In genomic region chr17:4593021-4593797, GRCh38 we compare ENCODE assay signal across 19 cellular contexts. TPM values are rescaled to one million over a fixed set of nuclear protein-coding genes. Genes with fewer than 3 reads are reported as not detected.
"Had no signal": no experiment of that assay in that cellular context is flagged by ENCODE, and none has a peak within 500 bp of the region (broad histone marks: within the 10 kb centered on the region; RNA-seq: fewer than 3 reads in every experiment).

No MANE protein-coding gene starts in this region.

- ATAC-seq: activated T-cell treated with anti-CD3 and anti-CD28 coated beads, Interleukin-2, amount 50 U/mL, for 72 hours; pancreas; stimulated activated memory B cell treated with anti-CD40 and anti-IgM and Interleukin-4, amounts not matched to agents 10 μg/mL and 1 μg/mL and 100 μg/mL, for 72 hours; T-cell had no signal

- H3K4me3 Mint-ChIP-seq: activated CD4-positive, alpha-beta T cell treated with anti-CD3 and anti-CD28 coated beads, Interleukin-2, amount 10 ng/mL, durations not matched to agents 7 days and 5 days; activated naive CD8-positive, alpha-beta T cell treated with anti-CD3 and anti-CD28 coated beads for 36 hours; activated T-cell treated with anti-CD3 and anti-CD28 coated beads, Interleukin-2, amount 50 U/mL, for 72 hours; dendritic cell treated with granulocyte-macrophage colony-stimulating factor and Interleukin-4, amounts not matched to agents 40 ng/mL and 50 ng/mL, for 4 days; memory B cell; nephron progenitor cell; stimulated activated memory B cell treated with anti-CD40 and anti-IgM and Interleukin-4, amounts not matched to agents 10 μg/mL and 1 μg/mL and 100 μg/mL, for 72 hours; T-cell had no signal

- DNase-seq: activated CD4-positive, alpha-beta T cell treated with anti-CD3 and anti-CD28 coated beads, Interleukin-2, amount 10 ng/mL, durations not matched to agents 7 days and 5 days; activated CD8-positive, alpha-beta memory T cell treated with anti-CD3 and anti-CD28 coated beads, Interleukin-2, amount 50 U/mL, for 48 hours; activated naive CD8-positive, alpha-beta T cell treated with anti-CD3 and anti-CD28 coated beads for 36 hours; activated T-cell treated with anti-CD3 and anti-CD28 coated beads, Interleukin-2, amount 50 U/mL, for 72 hours; anterior cingulate cortex; effector memory CD4-positive, alpha-beta T cell; heart left ventricle; nephron progenitor cell; stimulated activated CD4-positive, alpha-beta T cell treated with anti-CD3 and anti-CD28 coated beads, Interleukin-2, amount 100 ng/mL, for 48 hours; T-cell; T-helper 9 cell had no signal

- H3K9me3 Mint-ChIP-seq: activated CD4-positive, alpha-beta T cell treated with anti-CD3 and anti-CD28 coated beads, Interleukin-2, amount 10 ng/mL, durations not matched to agents 7 days and 5 days; activated naive CD8-positive, alpha-beta T cell treated with anti-CD3 and anti-CD28 coated beads for 36 hours; activated T-cell treated with anti-CD3 and anti-CD28 coated beads, Interleukin-2, amount 50 U/mL, for 72 hours; dendritic cell treated with granulocyte-macrophage colony-stimulating factor and Interleukin-4, amounts not matched to agents 40 ng/mL and 50 ng/mL, for 4 days; memory B cell; nephron progenitor cell; stimulated activated memory B cell treated with anti-CD40 and anti-IgM and Interleukin-4, amounts not matched to agents 10 μg/mL and 1 μg/mL and 100 μg/mL, for 72 hours; T-cell had no signal

- H3K27me3 ChIP-seq: heart left ventricle, pancreas had no signal

- H3K36me3 Mint-ChIP-seq: activated naive CD8-positive, alpha-beta T cell treated with anti-CD3 and anti-CD28 coated beads for 36 hours; memory B cell; stimulated activated memory B cell treated with anti-CD40 and anti-IgM and Interleukin-4, amounts not matched to agents 10 μg/mL and 1 μg/mL and 100 μg/mL, for 72 hours; T-cell had no signal

- H3K27ac ChIP-seq: pancreas had no signal

- H3K9me3 ChIP-seq: heart left ventricle, pancreas had no signal

- H3K36me3 ChIP-seq: heart left ventricle, pancreas had no signal

- H3K27ac Mint-ChIP-seq: activated CD4-positive, alpha-beta T cell treated with anti-CD3 and anti-CD28 coated beads, Interleukin-2, amount 10 ng/mL, durations not matched to agents 7 days and 5 days; activated naive CD8-positive, alpha-beta T cell treated with anti-CD3 and anti-CD28 coated beads for 36 hours; activated T-cell treated with anti-CD3 and anti-CD28 coated beads, Interleukin-2, amount 50 U/mL, for 72 hours; dendritic cell treated with granulocyte-macrophage colony-stimulating factor and Interleukin-4, amounts not matched to agents 40 ng/mL and 50 ng/mL, for 4 days; memory B cell; nephron progenitor cell; stimulated activated memory B cell treated with anti-CD40 and anti-IgM and Interleukin-4, amounts not matched to agents 10 μg/mL and 1 μg/mL and 100 μg/mL, for 72 hours; T-cell had no signal

- H3K27me3 Mint-ChIP-seq: activated CD4-positive, alpha-beta T cell treated with anti-CD3 and anti-CD28 coated beads, Interleukin-2, amount 10 ng/mL, durations not matched to agents 7 days and 5 days had no signal

- H3K4me1 ChIP-seq: pancreas had no signal

- H3K4me3 ChIP-seq: heart left ventricle, pancreas had no signal

RNA-seq across cellular contexts. Expression of gene SMTNL2, which starts 8.9 kb away (rescaled TPM):
- total RNA-seq: activated CD4-positive, alpha-beta T cell treated with anti-CD3 and anti-CD28 coated beads, Interleukin-2, amount 10 ng/mL, durations not matched to agents 7 days and 5 days; activated naive CD8-positive, alpha-beta T cell treated with anti-CD3 and anti-CD28 coated beads for 36 hours; activated T-cell treated with anti-CD3 and anti-CD28 coated beads, Interleukin-2, amount 50 U/mL, for 72 hours; T-cell had no signal

RNA-seq across cellular contexts. Expression of gene GGT6, which starts 32.8 kb away (rescaled TPM):
- total RNA-seq: activated CD4-positive, alpha-beta T cell treated with anti-CD3 and anti-CD28 coated beads, Interleukin-2, amount 10 ng/mL, durations not matched to agents 7 days and 5 days; activated naive CD8-positive, alpha-beta T cell treated with anti-CD3 and anti-CD28 coated beads for 36 hours; activated T-cell treated with anti-CD3 and anti-CD28 coated beads, Interleukin-2, amount 50 U/mL, for 72 hours; cerebellum; fibroblast of lung; frontal cortex; heart left ventricle; T-cell had no signal

RNA-seq across cellular contexts. Expression of gene ALOX15, which starts 48.3 kb away (rescaled TPM):
- total RNA-seq: fibroblast of lung, frontal cortex, pancreas, renal cortical epithelial cell had no signal
